ENCODE assay signal across 13 cellular contexts in the genomic region with DNA sequence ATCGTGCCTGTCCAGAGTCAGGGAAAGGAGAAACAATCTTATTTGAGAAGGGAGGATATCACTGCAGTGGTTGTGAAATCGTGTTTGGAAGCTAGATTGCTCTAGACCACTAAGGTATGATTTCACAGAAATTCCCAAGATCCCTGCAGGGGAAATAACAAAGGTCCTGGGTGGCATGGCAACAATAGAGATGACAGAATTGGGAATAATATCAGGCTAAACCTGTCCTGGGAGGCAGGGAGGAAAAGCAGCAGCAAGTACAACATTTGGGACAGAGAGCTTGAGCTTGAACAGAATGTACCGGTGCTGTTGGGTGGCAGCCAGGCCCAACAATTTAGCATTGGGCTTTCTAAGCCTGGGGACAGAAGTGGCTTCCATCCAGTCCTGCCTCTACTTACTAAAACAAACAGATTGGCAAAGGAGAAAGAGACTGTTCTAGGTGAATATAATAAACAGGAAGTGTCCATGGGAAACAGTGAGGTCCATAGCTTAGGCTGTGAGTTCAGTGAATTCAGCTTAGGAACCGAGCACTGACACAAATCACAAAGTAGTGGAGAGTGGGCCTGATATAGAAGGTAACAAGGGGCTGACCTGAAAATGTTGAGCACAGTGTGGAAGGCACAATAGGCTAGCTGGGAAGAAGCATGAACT. TPM values are rescaled to one million over a fixed set of nuclear protein-coding genes. Genes with fewer than 3 reads are reported as not detected.
DNase-seq lines count a peak whose midpoint lies in the region; ATAC-seq and TF ChIP-seq lines count a peak whose summit lies in the region.
"Had no signal": no experiment of that assay in that cellular context is flagged by ENCODE, and none has a peak within 500 bp of the region (broad histone marks: within the 10 kb centered on the region; RNA-seq: fewer than 3 reads in every experiment).

No MANE protein-coding gene starts in this region.

- no peaks in the 10 kb centered on the region for H3K36me3 ChIP-seq in lung (ENCODE audit: control insufficient read depth in 2 of 2, insufficient read depth in 2 of 2, low read length in 2 of 2)
- H3K36me3 ChIP-seq: HAP-1 had no signal

- peak; percentile 6 for DNase-seq in RPMI7951 (ENCODE audit: low read depth)
- DNase-seq in dermis blood vessel endothelial cell: peak; percentile 55
- peak; percentile 33 for DNase-seq in lung (ENCODE audit: low spot score)
- peak; percentile 73 for DNase-seq in superior temporal gyrus (ENCODE audit: extremely low spot score)
- no peak for DNase-seq in EL
- no peak for DNase-seq in GM10266 (ENCODE audit: extremely low spot score)
- no peak for DNase-seq in activated CD4-positive, alpha-beta T cell treated with anti-CD3 and anti-CD28 coated beads, Interleukin-2, amount 50 U/mL, for 1 hour
- DNase-seq: cortex of kidney; NCI-H1930; SIG-M5; stimulated activated CD8-positive, alpha-beta memory T cell treated with anti-CD3 and anti-CD28 coated beads, Interleukin-4, amount 100 ng/mL, for 48 hours had no signal

- ATAC-seq in lung (ENCODE audit: insufficient read depth, low FRiP score) (no peak), GM21528 (IDR thresholded peaks at IDR 0.05; ENCODE audit: low FRiP score, unreplicated experiment) (no peak)

- no peaks in the 10 kb centered on the region for H3K27me3 ChIP-seq in lung (ENCODE audit: control insufficient read depth, insufficient read depth)

- TF ChIP-seq CTCF in lung (IDR thresholded peaks at IDR 0.05; ENCODE audit: control extremely low read depth, extremely low read depth) (no peak), GM10266 (IDR thresholded peaks at IDR 0.05; ENCODE audit: control insufficient read depth, insufficient read depth, low read depth, missing control alignments) (no peak)

- H3K4me1 ChIP-seq in lung (ENCODE audit: control insufficient read depth in 2 of 2, insufficient read depth in 2 of 2, low read length in 2 of 2): peaks cover 2 to 22% of the 10 kb centered on the region in 2 donors
- H3K4me1 ChIP-seq: HAP-1 had no signal

- WGBS in lung, 2 donors: 38 to 59% methylated on average over 4 of the region's 4 CpGs

- no peaks in the 10 kb centered on the region for H3K9me3 ChIP-seq in lung (ENCODE audit: control insufficient read depth in 2 of 2, insufficient read depth in 1 of 2, low read length in 1 of 2)
- H3K9me3 ChIP-seq: HAP-1 had no signal

- no peak overlapping the region for H3K4me3 ChIP-seq in lung
- H3K4me3 ChIP-seq: HAP-1 had no signal

- H3K27ac ChIP-seq in lung (ENCODE audit: low read depth in 1 of 2, low read length in 1 of 2): peak overlapping the region; percentile 61 to 89

RNA-seq across cellular contexts. Expression of gene ARHGAP26, which starts 16.9 kb away (rescaled TPM):
- total RNA-seq in RPMI7951 (2014; rRNA removed; shearing (Covaris generic)): 1.1 and 1.4 TPM in 2 replicates
- total RNA-seq in dermis blood vessel endothelial cell (49.9 and 51.7 TPM in 2 replicates), lung (10 to 100 TPM; 36.2 to 52.3 TPM)
- 10 to 100 TPM in 1 of 2 donors, 1 to 10 TPM in 1; 5.4 to 24.5 TPM for polyA plus RNA-seq in lung

Comparison
In these comparisons a context has a peak if more than half of its experiments do, and no peak if none do; other contexts are left out.
1. DNase-seq: peak in RPMI7951 (single experiment), dermis blood vessel endothelial cell (single experiment), lung (single experiment) and superior temporal gyrus (single experiment); none in EL (single experiment), GM10266 (single experiment) and activated CD4-positive, alpha-beta T cell treated with anti-CD3 and anti-CD28 coated beads, Interleukin-2, amount 50 U/mL, for 1 hour (single experiment).
2. RNA of gene ARHGAP26, which starts 16.9 kb away (total RNA-seq): 36.2 to 52.3 TPM in lung and 49.9 to 51.7 TPM in dermis blood vessel endothelial cell; 1.1 to 1.4 TPM in RPMI7951; every median in the first group is over 10 times any median in the second.